In genomic region chr6:139872635-139873034, GRCh38 we compare ENCODE assay signal across 25 cellular contexts.
A peak's percentile ranks its signal among the peaks of the same experiment; 100 is the strongest.
DNase-seq lines count a peak whose midpoint lies in the region; ATAC-seq and TF ChIP-seq lines count a peak whose summit lies in the region.
"Had no signal": no experiment of that assay in that cellular context is flagged by ENCODE, and none has a peak within 500 bp of the region (broad histone marks: within the 10 kb centered on the region; RNA-seq: fewer than 3 reads in every experiment).

No MANE protein-coding gene starts in this region.

- no peaks in the 10 kb centered on the region for H3K79me2 ChIP-seq in SK-N-SH (ENCODE audit: insufficient read depth)

- H3K9ac ChIP-seq in SK-N-SH, result no peak overlapping the region

- no peak for TF ChIP-seq POLR2A in esophagus muscularis mucosa (IDR thresholded peaks at IDR 0.05; ENCODE audit: low read depth)

- DNase-seq in SK-N-SH (no peak), esophagus muscularis mucosa (ENCODE audit: extremely low spot score) (no peak), neural crest cell (ENCODE audit: low read depth, low spot score) (no peak), dermis blood vessel endothelial cell (no peak)
- no peak for DNase-seq in stimulated activated CD4-positive, alpha-beta T cell treated with anti-CD3 and anti-CD28 coated beads, Interleukin-2, amount 100 ng/mL, for 24 hours
- DNase-seq in stimulated activated naive CD8-positive, alpha-beta T cell treated with anti-CD3 and anti-CD28 coated beads, Interleukin-15, Interleukin-2, amounts not matched to agents 100 U/mL and 50 U/mL, for 24 hours, result no peak
- DNase-seq in stimulated activated CD4-positive, alpha-beta T cell treated with anti-CD3 and anti-CD28 coated beads, Interleukin-4, amount 100 ng/mL, for 1 hour, result no peak
- DNase-seq: COR-L47; DND-41; head of caudate nucleus; HFFc6; Karpas-422; midbrain; NCI-H1092 treated with DMSO at 0.1 percent for 48 hours; NCI-H2029; NCI-H345; stimulated activated CD4-positive, alpha-beta T cell treated with anti-CD3 and anti-CD28 coated beads, Interleukin-2, amount 100 ng/mL, for 48 hours; stimulated activated naive CD4-positive, alpha-beta T cell treated with Interleukin-2 at 50 U/mL for 16 hours had no signal

- H3K9me3 ChIP-seq in SK-N-SH, result no peaks in the 10 kb centered on the region
- H3K9me3 ChIP-seq in esophagus muscularis mucosa, result no peaks in the 10 kb centered on the region
- H3K9me3 ChIP-seq: breast epithelium had no signal

- H3K36me3 ChIP-seq in SK-N-SH (replicated peaks in 1 of 2; ENCODE audit: control insufficient read depth in 1 of 2, insufficient read depth in 2 of 2, low read length in 1 of 2) (no peaks in the 10 kb centered on the region), esophagus muscularis mucosa (no peaks in the 10 kb centered on the region)
- H3K36me3 ChIP-seq: breast epithelium had no signal

- H3K9me2 ChIP-seq in SK-N-SH, result no peaks in the 10 kb centered on the region

- WGBS in SK-N-SH (ENCODE audit: low lambda C conversion rate), result 94% methylated on average over 2 of the region's 2 CpGs
- 42% methylated on average over 2 of the region's 2 CpGs for WGBS in esophagus muscularis mucosa

- CTCF ChIA-PET in SK-N-SH (lab: Yijun Ruan, JAX), result interaction anchor here (0.8 to 1.8 kb wide), 2 partner anchors 9 to 10 kb away, joined by 3 to 5 read pairs; no protein-coding TSS in a partner anchor

- intact Hi-C loops in esophagus muscularis mucosa (cut with DNase I), result no loop called here

- no peaks in the 10 kb centered on the region for H3F3A ChIP-seq in SK-N-SH (replicated peaks; ENCODE audit: insufficient read depth)

- H4K20me1 ChIP-seq in SK-N-SH (ENCODE audit: insufficient read depth), result no peaks in the 10 kb centered on the region

- no peaks in the 10 kb centered on the region for H3K27me3 ChIP-seq in SK-N-SH (ENCODE audit: insufficient read depth)
- no peaks in the 10 kb centered on the region for H3K27me3 ChIP-seq in esophagus muscularis mucosa
- H3K27me3 ChIP-seq: breast epithelium had no signal

- TF ChIP-seq EP300 in SK-N-SH (IDR thresholded peaks at IDR 0.05; ENCODE audit: borderline replicate concordance in 1 of 2, low read depth in 1 of 2, low read length in 1 of 2), result no peak
- no peak for TF ChIP-seq EP300 in esophagus muscularis mucosa (IDR thresholded peaks at IDR 0.05)

- no peaks in the 10 kb centered on the region for H3K27me3 Mint-ChIP-seq in neural crest cell (ENCODE audit: low read depth)
- H3K27me3 Mint-ChIP-seq: B cell; dendritic cell treated with granulocyte-macrophage colony-stimulating factor and Interleukin-4, amounts not matched to agents 40 ng/mL and 50 ng/mL, for 4 days had no signal

- H3K4me1 ChIP-seq in SK-N-SH (ENCODE audit: control insufficient read depth in 1 of 2, insufficient read depth in 2 of 2, low read depth in 1 of 2, low read length in 1 of 2) (no peaks in the 10 kb centered on the region; a peak in 1 of 4 replicates), esophagus muscularis mucosa (peaks cover 0 to 15% (median 12%) of the 10 kb centered on the region in 4 donors)
- H3K4me1 ChIP-seq: breast epithelium had no signal

- no peak overlapping the region for H3K4me2 ChIP-seq in SK-N-SH
- H3K4me2 ChIP-seq: smooth muscle cell had no signal

- H3K4me3 ChIP-seq in SK-N-SH (ENCODE audit: low read depth in 2 of 2, low read length in 1 of 2) (no peak overlapping the region), esophagus muscularis mucosa (no peak overlapping the region)
- H3K4me3 ChIP-seq: breast epithelium, GM12878, smooth muscle cell had no signal

- TF ChIP-seq CTCF in SK-N-SH (IDR thresholded peaks at IDR 0.05), result no peak
- no peak for TF ChIP-seq CTCF in esophagus muscularis mucosa (IDR thresholded peaks at IDR 0.05)
- no peak for TF ChIP-seq CTCF in neural crest cell (conservative IDR thresholded peaks at IDR 0.05)

- no peak overlapping the region for H3K4me3 Mint-ChIP-seq in neural crest cell
- H3K4me3 Mint-ChIP-seq: activated T-helper 17 cell treated with anti-CD3 and anti-CD28 coated beads, Interleukin-2, amount 50 U/mL, for 72 hours; B cell; dendritic cell treated with granulocyte-macrophage colony-stimulating factor and Interleukin-4, amounts not matched to agents 40 ng/mL and 50 ng/mL, for 4 days; HFFc6 had no signal

- peaks cover 3% of the 10 kb centered on the region for H3K9me3 Mint-ChIP-seq in neural crest cell
- H3K9me3 Mint-ChIP-seq: activated T-helper 17 cell treated with anti-CD3 and anti-CD28 coated beads, Interleukin-2, amount 50 U/mL, for 72 hours; HFFc6 had no signal

- H3K27ac ChIP-seq in SK-N-SH (ENCODE audit: low read depth in 2 of 2, low read length in 1 of 2) (no peak overlapping the region), esophagus muscularis mucosa (replicated peaks in 1 of 4) (peak overlapping the region; percentile 35 to 55 (median 46))
- H3K27ac ChIP-seq: breast epithelium had no signal

- TF ChIP-seq RAD21 in SK-N-SH (IDR thresholded peaks at IDR 0.05; ENCODE audit: low read length), result no peak

- H3K36me3 Mint-ChIP-seq in neural crest cell (ENCODE audit: low read depth), result no peaks in the 10 kb centered on the region

- 0 out of 2 replicates have a peak overlapping the region, but pooled peaks have one; percentile 29 for H2AFZ ChIP-seq in SK-N-SH (ENCODE audit: low read depth)

- POLR2A ChIA-PET in SK-N-SH (lab: Yijun Ruan, JAX), result no interaction called here

- H3K27ac Mint-ChIP-seq in neural crest cell (ENCODE audit: unreplicated experiment), result peak overlapping the region; percentile 79
- H3K27ac Mint-ChIP-seq: activated T-helper 17 cell treated with anti-CD3 and anti-CD28 coated beads, Interleukin-2, amount 50 U/mL, for 72 hours; B cell; HFFc6 had no signal

- H3K4me1 Mint-ChIP-seq in neural crest cell, result peaks cover 28% of the 10 kb centered on the region
- H3K4me1 Mint-ChIP-seq: activated T-helper 17 cell treated with anti-CD3 and anti-CD28 coated beads, Interleukin-2, amount 50 U/mL, for 72 hours; B cell had no signal

- ATAC-seq in SK-N-SH treated with all-trans-retinoic acid at 6 μM for 48 hours, result no peak
- no peak for ATAC-seq in stimulated activated naive CD8-positive, alpha-beta T cell treated with anti-CD3 and anti-CD28 coated beads, Interleukin-15, Interleukin-2, amounts not matched to agents 100 U/mL and 50 U/mL, for 24 hours
- ATAC-seq: activated T-helper 17 cell treated with anti-CD3 and anti-CD28 coated beads, Interleukin-2, amount 50 U/mL, for 72 hours; GM12878 had no signal

TF ChIP-seq in SK-N-SH, 30 proteins besides CTCF, POLR2A, EP300 and RAD21:
- TF ChIP-seq EZH2phosphoT487 (IDR thresholded peaks at IDR 0.05; ENCODE audit: borderline replicate concordance, low read depth) (no peak), CHD2 (IDR thresholded peaks at IDR 0.05; ENCODE audit: low read length, partially characterized antibody) (no peak), SMC3 (IDR thresholded peaks at IDR 0.05; ENCODE audit: low read depth, low read length) (no peak), IRF3 (IDR thresholded peaks at IDR 0.05; ENCODE audit: low read depth, low read length) (no peak), TAF1 (IDR thresholded peaks at IDR 0.05; ENCODE audit: borderline replicate concordance, low read depth, low read length) (no peak), FOXJ3 (CRISPR knock-in tag; IDR thresholded peaks at IDR 0.05) (no peak), RFX5 (IDR thresholded peaks at IDR 0.05; ENCODE audit: low read length) (no peak), MXI1 (IDR thresholded peaks at IDR 0.05; ENCODE audit: low read depth, low read length) (no peak)

TF ChIP-seq in SK-N-SH treated with all-trans-retinoic acid at 6 μM for 48 hours, 23 proteins besides CTCF, POLR2A, EP300 and RAD21:
- TF ChIP-seq ISL1 (CRISPR knock-in tag; IDR thresholded peaks at IDR 0.05), result no peak

Comparison
In these comparisons a context has a peak if more than half of its experiments do, and no peak if none do; other contexts are left out.
1. H3K27ac ChIP-seq: peak in esophagus muscularis mucosa (4 of 4); none in SK-N-SH (0 of 2).